ENCODE assay signal across 21 cellular contexts in genomic region chr2:36296798-36297197, GRCh38. TPM values are rescaled to one million over a fixed set of nuclear protein-coding genes. Genes with fewer than 3 reads are reported as not detected.
DNase-seq lines count a peak whose midpoint lies in the region; ATAC-seq, FAIRE-seq and TF ChIP-seq lines count a peak whose summit lies in the region.
"Had no signal": no experiment of that assay in that cellular context is flagged by ENCODE, and none has a peak within 500 bp of the region (broad histone marks: within the 10 kb centered on the region; RNA-seq: fewer than 3 reads in every experiment).

No MANE protein-coding gene starts in this region.

- no peaks in the 10 kb centered on the region; the same call in 1 of the 2 replicates for H3K27me3 ChIP-seq in SK-N-SH (ENCODE audit: insufficient read depth)
- H3K27me3 ChIP-seq in small intestine (ENCODE audit: control insufficient read depth in 2 of 2, insufficient read depth in 2 of 2, low read length in 2 of 2): no peaks in the 10 kb centered on the region
- H3K27me3 ChIP-seq: BLaER1 treated with 17β-estradiol and CSF1 and Interleukin-3, amounts not matched to agents 10 nM and 100 nM; MG63 had no signal

- no peak overlapping the region for H3K4me3 ChIP-seq in SK-N-SH (ENCODE audit: low read depth in 2 of 2, low read length in 1 of 2)
- H3K4me3 ChIP-seq in small intestine (ENCODE audit: low read depth in 1 of 2, low read length in 2 of 2): no peak overlapping the region
- H3K4me3 ChIP-seq: BLaER1 treated with 17β-estradiol and CSF1 and Interleukin-3, amounts not matched to agents 10 nM and 100 nM; MG63 had no signal

- H4K20me1 ChIP-seq in SK-N-SH (ENCODE audit: insufficient read depth): no peaks in the 10 kb centered on the region
- H4K20me1 ChIP-seq: BLaER1 treated with 17β-estradiol and CSF1 and Interleukin-3, amounts not matched to agents 10 nM and 100 nM had no signal

- H3K27ac ChIP-seq in SK-N-SH (ENCODE audit: low read depth in 2 of 2, low read length in 1 of 2): no peak overlapping the region
- H3K27ac ChIP-seq in small intestine (ENCODE audit: low read depth in 1 of 2, low read length in 1 of 2): no peak overlapping the region
- H3K27ac ChIP-seq: BLaER1 treated with 17β-estradiol and CSF1 and Interleukin-3, amounts not matched to agents 10 nM and 100 nM had no signal

- H3K79me2 ChIP-seq in SK-N-SH (ENCODE audit: insufficient read depth): no peaks in the 10 kb centered on the region

- H2AFZ ChIP-seq in SK-N-SH (ENCODE audit: low read depth): no peak overlapping the region

- H3K4me2 ChIP-seq in SK-N-SH: peak overlapping the region; percentile 33; the same call in 1 of the 2 replicates
- H3K4me2 ChIP-seq: BLaER1 treated with 17β-estradiol and CSF1 and Interleukin-3, amounts not matched to agents 10 nM and 100 nM had no signal

- H3K9me2 ChIP-seq in SK-N-SH: no peaks in the 10 kb centered on the region

- no peak for ATAC-seq in SK-N-SH treated with all-trans-retinoic acid at 6 μM for 48 hours
- ATAC-seq in GM19455 (IDR thresholded peaks at IDR 0.05; ENCODE audit: unreplicated experiment): no peak
- ATAC-seq in GM19023 (IDR thresholded peaks at IDR 0.05; ENCODE audit: unreplicated experiment): no peak
- ATAC-seq: CD8-positive, alpha-beta T cell; PC-3 had no signal

- H3K9ac ChIP-seq in SK-N-SH: no peak overlapping the region
- H3K9ac ChIP-seq: BLaER1 treated with 17β-estradiol and CSF1 and Interleukin-3, amounts not matched to agents 10 nM and 100 nM had no signal

- POLR2A ChIA-PET in SK-N-SH (lab: Yijun Ruan, JAX): no interaction called here

- DNase-seq in SK-N-SH (no peak), RPMI8226 (peak; percentile 67), iPS-NIHi7 (ENCODE audit: extremely low spot score) (peak; percentile 26), small intestine (peak; percentile 55), NCI-H1105 (lab: John Stamatoyannopoulos, UW) (no peak)
- DNase-seq: CD8-positive, alpha-beta T cell; DMS79 treated with DMSO at 0.1 percent for 48 hours; HCEC 1CT; MG63; NCI-H1105 treated with DMSO at 0.1 percent for 48 hours; NCI-H1930; NCI-H510A; NCI-H82; PC-3; SW 1271; T-helper 2 cell had no signal

- H3K4me1 ChIP-seq in SK-N-SH (ENCODE audit: control insufficient read depth in 1 of 2, insufficient read depth in 2 of 2, low read depth in 1 of 2, low read length in 1 of 2): no peaks in the 10 kb centered on the region
- no peaks in the 10 kb centered on the region for H3K4me1 ChIP-seq in small intestine (ENCODE audit: control insufficient read depth in 2 of 2, insufficient read depth in 1 of 2, low read depth in 1 of 2, low read length in 1 of 2)

- TF ChIP-seq RAD21 in SK-N-SH (IDR thresholded peaks at IDR 0.05; ENCODE audit: low read length): no peak

- no peaks in the 10 kb centered on the region for H3K9me3 ChIP-seq in SK-N-SH
- H3K9me3 ChIP-seq in small intestine (ENCODE audit: control insufficient read depth, low read depth): no peaks in the 10 kb centered on the region
- H3K9me3 ChIP-seq: MG63 had no signal

- no peak for TF ChIP-seq CTCF in SK-N-SH (IDR thresholded peaks at IDR 0.05)

- 22% methylated on average over 4 of the region's 4 CpGs for WGBS in SK-N-SH (ENCODE audit: low lambda C conversion rate)
- WGBS in small intestine, 3 donors: 12 to 52% (median 27%) methylated on average over 4 of the region's 4 CpGs

- H3F3A ChIP-seq in SK-N-SH (replicated peaks; ENCODE audit: insufficient read depth): no peaks in the 10 kb centered on the region

- no peak for FAIRE-seq in small intestine (lab: Jason Lieb, UNC)
- FAIRE-seq: D721Med had no signal

- TF ChIP-seq EP300 in SK-N-SH (IDR thresholded peaks at IDR 0.05; ENCODE audit: borderline replicate concordance in 1 of 2, low read depth in 1 of 2, low read length in 1 of 2): no peak

- H3K36me3 ChIP-seq in SK-N-SH (replicated peaks in 1 of 2; ENCODE audit: control insufficient read depth in 1 of 2, insufficient read depth in 2 of 2, low read length in 1 of 2): no peaks in the 10 kb centered on the region
- no peaks in the 10 kb centered on the region for H3K36me3 ChIP-seq in small intestine (ENCODE audit: control insufficient read depth in 2 of 2, insufficient read depth in 2 of 2, low read length in 2 of 2)
- H3K36me3 ChIP-seq: BLaER1 treated with 17β-estradiol and CSF1 and Interleukin-3, amounts not matched to agents 10 nM and 100 nM; MG63 had no signal

- CTCF ChIA-PET in SK-N-SH (lab: Yijun Ruan, JAX): no interaction called here

TF ChIP-seq in SK-N-SH, 30 proteins besides CTCF, POLR2A, EP300 and RAD21 (continues in another document):
- TF ChIP-seq SMC3 (IDR thresholded peaks at IDR 0.05; ENCODE audit: low read depth, low read length) (no peak), USF2 (IDR thresholded peaks at IDR 0.05; ENCODE audit: borderline replicate concordance, low read depth, low read length) (no peak), RCOR1 (IDR thresholded peaks at IDR 0.05; ENCODE audit: low read length) (no peak), TEAD4 (IDR thresholded peaks at IDR 0.05; ENCODE audit: borderline replicate concordance, insufficient read depth) (no peak), NRF1 (IDR thresholded peaks at IDR 0.05; ENCODE audit: low read depth, low read length) (no peak), PBX3 (IDR thresholded peaks at IDR 0.05) (no peak), USF1 (IDR thresholded peaks at IDR 0.05; ENCODE audit: borderline replicate concordance, low read depth) (no peak), MXI1 (IDR thresholded peaks at IDR 0.05; ENCODE audit: low read depth, low read length) (no peak), CHD2 (IDR thresholded peaks at IDR 0.05; ENCODE audit: low read length, partially characterized antibody) (no peak)

TF ChIP-seq in SK-N-SH treated with all-trans-retinoic acid at 6 μM for 48 hours, 23 proteins besides CTCF, POLR2A, EP300 and RAD21:
- TF ChIP-seq GLIS3 (CRISPR knock-in tag; IDR thresholded peaks at IDR 0.05): no peak
- TF ChIP-seq PPARA (CRISPR knock-in tag; IDR thresholded peaks at IDR 0.05; ENCODE audit: borderline replicate concordance): no peak

RNA-seq across cellular contexts. Expression of gene CRIM1, which starts 58.8 kb away (rescaled TPM):
- 228 and 244 TPM in 2 replicates for polyA plus RNA-seq in SK-N-SH (2012; rRNA removed)
- 191 and 233 TPM in 2 replicates for polyA plus RNA-seq in SK-N-SH (2012; cell fraction: cytosol; rRNA removed)
- polyA plus RNA-seq in SK-N-SH (2012; cell fraction: nucleus; rRNA removed): 201 and 239 TPM in 2 replicates
- 10 to 100 TPM in 1 of 3 donors, 1 to 10 TPM in 1, under 1 TPM in 1; 0.89 to 17.4 (median 1.1) TPM for polyA plus RNA-seq in small intestine

Comparison
In these comparisons a context has a peak if more than half of its experiments do, and no peak if none do; other contexts are left out.
1. DNase-seq: peak in RPMI8226 (single experiment), iPS-NIHi7 (single experiment) and small intestine (single experiment); none in SK-N-SH (single experiment) and NCI-H1105 (single experiment).
2. RNA of gene CRIM1, which starts 58.8 kb away (polyA plus RNA-seq): 191 to 244 TPM in SK-N-SH; 0.89 to 17.4 TPM in small intestine; every median in the first group is over 10 times any median in the second.